15 cellular contexts compared by ENCODE assay signal in genomic region chr1:39317111-39317510, GRCh38.
"Had no signal": no experiment of that assay in that cellular context is flagged by ENCODE, and none has a peak within 500 bp of the region (broad histone marks: within the 10 kb centered on the region; RNA-seq: fewer than 3 reads in every experiment).

No MANE protein-coding gene starts in this region.

- H3K4me3 Mint-ChIP-seq: activated naive CD8-positive, alpha-beta T cell treated with anti-CD3 and anti-CD28 coated beads, Interleukin-2, amount 10 ng/mL, durations not matched to agents 7 days and 5 days; natural killer cell had no signal

- H3K27me3 Mint-ChIP-seq: activated naive CD8-positive, alpha-beta T cell treated with anti-CD3 and anti-CD28 coated beads, Interleukin-2, amount 10 ng/mL, durations not matched to agents 7 days and 5 days had no signal

- H3K27ac Mint-ChIP-seq: activated naive CD8-positive, alpha-beta T cell treated with anti-CD3 and anti-CD28 coated beads, Interleukin-2, amount 10 ng/mL, durations not matched to agents 7 days and 5 days had no signal

- H3K9me3 Mint-ChIP-seq: activated naive CD8-positive, alpha-beta T cell treated with anti-CD3 and anti-CD28 coated beads, Interleukin-2, amount 10 ng/mL, durations not matched to agents 7 days and 5 days; natural killer cell had no signal

- DNase-seq: activated CD4-positive, alpha-beta T cell treated with anti-CD3 and anti-CD28 coated beads for 48 hours; activated gamma-delta T cell; activated naive CD8-positive, alpha-beta T cell treated with anti-CD3 and anti-CD28 coated beads, Interleukin-2, amount 10 ng/mL, durations not matched to agents 7 days and 5 days; central memory CD4-positive, alpha-beta T cell; effector memory CD4-positive, alpha-beta T cell; hippocampal formation; natural killer cell; nucleus accumbens; stimulated activated CD4-positive, alpha-beta T cell treated with anti-CD3 and anti-CD28 coated beads, Interleukin-4, amount 100 ng/mL, for 24 hours; T-helper 1 cell; tibial artery had no signal

- H3K4me3 ChIP-seq: coronary artery, prostate gland, SK-N-MC, tibial artery, vagina had no signal

- H3K27me3 ChIP-seq: tibial artery, vagina had no signal
